Comparison of ENCODE assay signal across 1 cellular context in genomic region chrX:49000640-49001039, GRCh38.
TF ChIP-seq lines count a peak whose summit lies in the region.

No MANE protein-coding gene starts in this region.

TF ChIP-seq in HCT116, 20 proteins besides CTCF, POLR2A, EP300 and RAD21 (continued from another document):
- TF ChIP-seq FOSL1 (IDR thresholded peaks at IDR 0.05; ENCODE audit: low read depth), result no peak
- TF ChIP-seq CEBPB (IDR thresholded peaks at IDR 0.05; ENCODE audit: low read depth), result no peak
- no peak for TF ChIP-seq MAX (IDR thresholded peaks at IDR 0.05)
- no peak for TF ChIP-seq EZH2phosphoT487 (IDR thresholded peaks at IDR 0.05; ENCODE audit: borderline replicate concordance)
- TF ChIP-seq YY1 (IDR thresholded peaks at IDR 0.05; ENCODE audit: extremely low read depth, insufficient replicate concordance, low read depth, low read length), result no peak
- no peak for TF ChIP-seq REST (IDR thresholded peaks at IDR 0.05; ENCODE audit: low read depth)
- TF ChIP-seq ZNF274 (IDR thresholded peaks at IDR 0.05; ENCODE audit: low read depth, low read length), result no peak
- no peak for TF ChIP-seq TCF7L2 (IDR thresholded peaks at IDR 0.05; ENCODE audit: borderline replicate concordance, extremely low read depth, insufficient read depth, insufficient read length)
- no peak for TF ChIP-seq ZBTB33 (IDR thresholded peaks at IDR 0.05; ENCODE audit: extremely low read depth, insufficient replicate concordance, low read length)
- TF ChIP-seq SIN3A (IDR thresholded peaks at IDR 0.05; ENCODE audit: low read depth), result no peak
- no peak for TF ChIP-seq ZFX (IDR thresholded peaks at IDR 0.05)
- TF ChIP-seq CBX3 (IDR thresholded peaks at IDR 0.05; ENCODE audit: low read depth), result no peak
- TF ChIP-seq SRF (IDR thresholded peaks at IDR 0.05; ENCODE audit: low read depth), result no peak
- TF ChIP-seq ATF3 (IDR thresholded peaks at IDR 0.05), result no peak
- TF ChIP-seq EGR1 (IDR thresholded peaks at IDR 0.05; ENCODE audit: low read depth), result no peak
